ENCODE assay signal across 2 cellular contexts in the genomic region with DNA sequence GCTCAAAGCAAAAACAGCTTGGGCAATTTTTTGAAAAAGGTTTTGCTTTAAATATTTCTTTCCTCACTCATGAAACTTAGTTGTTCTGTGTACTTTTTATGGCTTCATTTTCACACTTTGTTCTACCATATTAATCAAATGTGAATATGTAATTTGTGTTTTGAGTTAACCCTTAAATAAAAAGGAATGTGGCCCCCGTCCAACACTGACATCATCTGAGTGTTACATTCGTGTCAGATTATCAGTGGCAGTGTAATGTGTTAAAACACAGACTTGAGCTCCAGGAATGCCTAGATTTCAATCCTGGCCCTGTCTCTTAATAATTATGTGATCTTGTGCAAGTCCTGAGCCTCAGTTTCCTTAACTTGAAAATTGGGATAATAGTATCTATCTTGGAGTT.
TF ChIP-seq lines count a peak whose summit lies in the region.

No MANE protein-coding gene starts in this region.

TF ChIP-seq in IMR-90, 13 proteins besides CTCF, POLR2A, EP300 and RAD21:
- TF ChIP-seq CEBPB (IDR thresholded peaks at IDR 0.05; ENCODE audit: low read depth, low read length) (no peak), FOS (IDR thresholded peaks at IDR 0.05; ENCODE audit: low read depth, low read length) (no peak), MAFK (IDR thresholded peaks at IDR 0.05; ENCODE audit: low read depth, low read length) (no peak), CHD1 (IDR thresholded peaks at IDR 0.05; ENCODE audit: low read depth, low read length) (no peak), MXI1 (IDR thresholded peaks at IDR 0.05; ENCODE audit: borderline replicate concordance, low read depth, low read length) (no peak), NFE2L2 (IDR thresholded peaks at IDR 0.05; ENCODE audit: low read depth, low read length) (no peak), MAZ (IDR thresholded peaks at IDR 0.05; ENCODE audit: borderline replicate concordance, low read depth, low read length) (no peak), RCOR1 (IDR thresholded peaks at IDR 0.05; ENCODE audit: insufficient replicate concordance, low read length) (no peak)
- TF ChIP-seq, protein P1, sequence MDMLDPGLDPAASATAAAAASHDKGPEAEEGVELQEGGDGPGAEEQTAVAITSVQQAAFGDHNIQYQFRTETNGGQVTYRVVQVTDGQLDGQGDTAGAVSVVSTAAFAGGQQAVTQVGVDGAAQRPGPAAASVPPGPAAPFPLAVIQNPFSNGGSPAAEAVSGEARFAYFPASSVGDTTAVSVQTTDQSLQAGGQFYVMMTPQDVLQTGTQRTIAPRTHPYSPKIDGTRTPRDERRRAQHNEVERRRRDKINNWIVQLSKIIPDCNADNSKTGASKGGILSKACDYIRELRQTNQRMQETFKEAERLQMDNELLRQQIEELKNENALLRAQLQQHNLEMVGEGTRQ (IDR thresholded peaks at IDR 0.05; ENCODE audit: low read depth, low read length), result no peak

TF ChIP-seq in neural cell, 6 proteins besides CTCF, POLR2A, EP300 and RAD21:
- TF ChIP-seq, protein P2, sequence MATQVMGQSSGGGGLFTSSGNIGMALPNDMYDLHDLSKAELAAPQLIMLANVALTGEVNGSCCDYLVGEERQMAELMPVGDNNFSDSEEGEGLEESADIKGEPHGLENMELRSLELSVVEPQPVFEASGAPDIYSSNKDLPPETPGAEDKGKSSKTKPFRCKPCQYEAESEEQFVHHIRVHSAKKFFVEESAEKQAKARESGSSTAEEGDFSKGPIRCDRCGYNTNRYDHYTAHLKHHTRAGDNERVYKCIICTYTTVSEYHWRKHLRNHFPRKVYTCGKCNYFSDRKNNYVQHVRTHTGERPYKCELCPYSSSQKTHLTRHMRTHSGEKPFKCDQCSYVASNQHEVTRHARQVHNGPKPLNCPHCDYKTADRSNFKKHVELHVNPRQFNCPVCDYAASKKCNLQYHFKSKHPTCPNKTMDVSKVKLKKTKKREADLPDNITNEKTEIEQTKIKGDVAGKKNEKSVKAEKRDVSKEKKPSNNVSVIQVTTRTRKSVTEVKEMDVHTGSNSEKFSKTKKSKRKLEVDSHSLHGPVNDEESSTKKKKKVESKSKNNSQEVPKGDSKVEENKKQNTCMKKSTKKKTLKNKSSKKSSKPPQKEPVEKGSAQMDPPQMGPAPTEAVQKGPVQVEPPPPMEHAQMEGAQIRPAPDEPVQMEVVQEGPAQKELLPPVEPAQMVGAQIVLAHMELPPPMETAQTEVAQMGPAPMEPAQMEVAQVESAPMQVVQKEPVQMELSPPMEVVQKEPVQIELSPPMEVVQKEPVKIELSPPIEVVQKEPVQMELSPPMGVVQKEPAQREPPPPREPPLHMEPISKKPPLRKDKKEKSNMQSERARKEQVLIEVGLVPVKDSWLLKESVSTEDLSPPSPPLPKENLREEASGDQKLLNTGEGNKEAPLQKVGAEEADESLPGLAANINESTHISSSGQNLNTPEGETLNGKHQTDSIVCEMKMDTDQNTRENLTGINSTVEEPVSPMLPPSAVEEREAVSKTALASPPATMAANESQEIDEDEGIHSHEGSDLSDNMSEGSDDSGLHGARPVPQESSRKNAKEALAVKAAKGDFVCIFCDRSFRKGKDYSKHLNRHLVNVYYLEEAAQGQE (IDR thresholded peaks at IDR 0.05; ENCODE audit: borderline replicate concordance), result no peak
- TF ChIP-seq EZH2 (IDR thresholded peaks at IDR 0.05; ENCODE audit: borderline replicate concordance, insufficient read depth, low read length, poor library complexity, severe bottlenecking) (no peak), TAF1 (IDR thresholded peaks at IDR 0.05; ENCODE audit: low read depth) (no peak), SMC3 (conservative IDR thresholded peaks at IDR 0.05; ENCODE audit: poor library complexity) (no peak), POLR2AphosphoS5 (IDR thresholded peaks at IDR 0.05) (no peak), MXI1 (conservative IDR thresholded peaks at IDR 0.05; ENCODE audit: poor library complexity, severe bottlenecking) (no peak)
